In the genomic region with DNA sequence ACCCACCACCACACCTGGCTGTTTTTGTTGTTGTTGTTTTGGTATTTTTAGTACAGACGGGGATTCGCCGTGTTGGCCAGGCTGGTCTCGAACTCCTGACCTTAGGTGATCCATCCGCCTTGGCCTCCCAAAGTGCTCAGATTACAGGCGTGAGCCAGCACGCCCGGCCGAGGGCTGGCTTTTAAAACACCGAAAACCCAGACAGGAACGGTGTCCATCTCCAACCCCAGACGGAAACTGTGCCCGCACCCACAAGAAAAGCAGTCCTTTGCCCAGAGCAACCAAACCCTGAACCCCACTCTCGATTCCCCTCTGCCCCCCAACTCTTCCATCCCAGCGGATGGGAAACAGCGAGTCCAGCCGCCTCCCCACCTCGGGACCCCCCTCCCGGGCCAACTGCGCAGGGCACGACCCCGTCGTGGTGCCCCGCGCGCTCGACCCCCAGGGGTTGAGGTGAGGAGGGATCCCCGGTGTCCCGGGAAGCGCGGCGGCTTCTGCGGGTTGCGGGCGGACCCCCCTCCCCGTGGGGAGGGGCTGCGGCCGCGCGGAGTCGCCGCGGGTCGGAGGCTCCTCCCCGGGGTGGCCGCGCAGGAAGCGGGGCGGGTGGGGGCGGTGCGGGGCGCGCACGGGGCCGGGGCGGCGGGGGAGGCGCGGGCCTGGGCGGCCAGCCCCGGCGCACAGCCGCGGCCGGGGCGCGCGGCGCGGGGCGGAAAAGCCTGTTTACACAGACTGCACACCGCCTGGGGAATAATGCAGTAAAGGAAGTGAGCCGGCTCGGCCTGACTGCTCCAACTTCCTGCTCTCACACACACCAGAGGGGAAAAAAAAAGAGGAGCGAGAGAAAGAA, we compare ENCODE assay signal across 1 cellular context.
A peak's percentile ranks its signal among the peaks of the same experiment; 100 is the strongest.
TF ChIP-seq lines count a peak whose summit lies in the region.

A gene (plus strand): TSS at position 651 of the 847 bp plus-strand sequence.

TF ChIP-seq in HEK293, 187 proteins besides CTCF, POLR2A, EP300 and RAD21 (continued from another document and continues in another):
- TF ChIP-seq, protein P1, sequence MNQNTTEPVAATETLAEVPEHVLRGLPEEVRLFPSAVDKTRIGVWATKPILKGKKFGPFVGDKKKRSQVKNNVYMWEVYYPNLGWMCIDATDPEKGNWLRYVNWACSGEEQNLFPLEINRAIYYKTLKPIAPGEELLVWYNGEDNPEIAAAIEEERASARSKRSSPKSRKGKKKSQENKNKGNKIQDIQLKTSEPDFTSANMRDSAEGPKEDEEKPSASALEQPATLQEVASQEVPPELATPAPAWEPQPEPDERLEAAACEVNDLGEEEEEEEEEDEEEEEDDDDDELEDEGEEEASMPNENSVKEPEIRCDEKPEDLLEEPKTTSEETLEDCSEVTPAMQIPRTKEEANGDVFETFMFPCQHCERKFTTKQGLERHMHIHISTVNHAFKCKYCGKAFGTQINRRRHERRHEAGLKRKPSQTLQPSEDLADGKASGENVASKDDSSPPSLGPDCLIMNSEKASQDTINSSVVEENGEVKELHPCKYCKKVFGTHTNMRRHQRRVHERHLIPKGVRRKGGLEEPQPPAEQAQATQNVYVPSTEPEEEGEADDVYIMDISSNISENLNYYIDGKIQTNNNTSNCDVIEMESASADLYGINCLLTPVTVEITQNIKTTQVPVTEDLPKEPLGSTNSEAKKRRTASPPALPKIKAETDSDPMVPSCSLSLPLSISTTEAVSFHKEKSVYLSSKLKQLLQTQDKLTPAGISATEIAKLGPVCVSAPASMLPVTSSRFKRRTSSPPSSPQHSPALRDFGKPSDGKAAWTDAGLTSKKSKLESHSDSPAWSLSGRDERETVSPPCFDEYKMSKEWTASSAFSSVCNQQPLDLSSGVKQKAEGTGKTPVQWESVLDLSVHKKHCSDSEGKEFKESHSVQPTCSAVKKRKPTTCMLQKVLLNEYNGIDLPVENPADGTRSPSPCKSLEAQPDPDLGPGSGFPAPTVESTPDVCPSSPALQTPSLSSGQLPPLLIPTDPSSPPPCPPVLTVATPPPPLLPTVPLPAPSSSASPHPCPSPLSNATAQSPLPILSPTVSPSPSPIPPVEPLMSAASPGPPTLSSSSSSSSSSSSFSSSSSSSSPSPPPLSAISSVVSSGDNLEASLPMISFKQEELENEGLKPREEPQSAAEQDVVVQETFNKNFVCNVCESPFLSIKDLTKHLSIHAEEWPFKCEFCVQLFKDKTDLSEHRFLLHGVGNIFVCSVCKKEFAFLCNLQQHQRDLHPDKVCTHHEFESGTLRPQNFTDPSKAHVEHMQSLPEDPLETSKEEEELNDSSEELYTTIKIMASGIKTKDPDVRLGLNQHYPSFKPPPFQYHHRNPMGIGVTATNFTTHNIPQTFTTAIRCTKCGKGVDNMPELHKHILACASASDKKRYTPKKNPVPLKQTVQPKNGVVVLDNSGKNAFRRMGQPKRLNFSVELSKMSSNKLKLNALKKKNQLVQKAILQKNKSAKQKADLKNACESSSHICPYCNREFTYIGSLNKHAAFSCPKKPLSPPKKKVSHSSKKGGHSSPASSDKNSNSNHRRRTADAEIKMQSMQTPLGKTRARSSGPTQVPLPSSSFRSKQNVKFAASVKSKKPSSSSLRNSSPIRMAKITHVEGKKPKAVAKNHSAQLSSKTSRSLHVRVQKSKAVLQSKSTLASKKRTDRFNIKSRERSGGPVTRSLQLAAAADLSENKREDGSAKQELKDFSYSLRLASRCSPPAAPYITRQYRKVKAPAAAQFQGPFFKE (tag by site-specific recombination; IDR thresholded peaks at IDR 0.05; ENCODE audit: borderline replicate concordance) = no peak
- TF ChIP-seq ZNF202 (tag by site-specific recombination; IDR thresholded peaks at IDR 0.05; ENCODE audit: borderline replicate concordance) (no peak), ZNF521 (tag by site-specific recombination; IDR thresholded peaks at IDR 0.05) (no peak), ZNF324 (tag by site-specific recombination; IDR thresholded peaks at IDR 0.05) (0 out of 2 replicates have a peak, but pooled peaks have one; percentile 32), KLF16 (tag by site-specific recombination; IDR thresholded peaks at IDR 0.05) (no peak), ZNF433 (tag by site-specific recombination; IDR thresholded peaks at IDR 0.05; ENCODE audit: low read depth) (no peak), SP7 (tag by site-specific recombination; IDR thresholded peaks at IDR 0.05) (peak; percentile 54), ZNF776 (tag by site-specific recombination; IDR thresholded peaks at IDR 0.05; ENCODE audit: borderline replicate concordance) (no peak), PRDM1 (tag by site-specific recombination; IDR thresholded peaks at IDR 0.05) (no peak), ZNF132 (tag by site-specific recombination; IDR thresholded peaks at IDR 0.05; ENCODE audit: borderline replicate concordance) (no peak), ZNF792 (tag by site-specific recombination; IDR thresholded peaks at IDR 0.05) (peak; percentile 58; the same call in 1 of the 2 replicates), WT1 (tag by site-specific recombination; IDR thresholded peaks at IDR 0.05) (no peak), HOXC10 (CRISPR knock-in tag; IDR thresholded peaks at IDR 0.05) (no peak), ZNF548 (tag by site-specific recombination; IDR thresholded peaks at IDR 0.05) (no peak), ZNF621 (tag by site-specific recombination; IDR thresholded peaks at IDR 0.05) (no peak), GLI2 (tag by site-specific recombination; IDR thresholded peaks at IDR 0.05; ENCODE audit: borderline replicate concordance, low read depth) (no peak), ZNF768 (tag by site-specific recombination; IDR thresholded peaks at IDR 0.05) (no peak), ZEB2 (tag by site-specific recombination; IDR thresholded peaks at IDR 0.05) (peak; percentile 62), ZNF701 (tag by site-specific recombination; IDR thresholded peaks at IDR 0.05) (no peak), KLF9 (tag by site-specific recombination; IDR thresholded peaks at IDR 0.05; ENCODE audit: low read depth) (no peak), RBAK (tag by site-specific recombination; IDR thresholded peaks at IDR 0.05) (no peak), ZNF660 (tag by site-specific recombination; IDR thresholded peaks at IDR 0.05) (no peak), ZNF311 (tag by site-specific recombination; IDR thresholded peaks at IDR 0.05; ENCODE audit: borderline replicate concordance) (no peak), ZNF610 (tag by site-specific recombination; IDR thresholded peaks at IDR 0.05; ENCODE audit: borderline replicate concordance) (no peak), ZNF214 (tag by site-specific recombination; IDR thresholded peaks at IDR 0.05; ENCODE audit: borderline replicate concordance) (no peak), ZNF184 (tag by site-specific recombination; IDR thresholded peaks at IDR 0.05) (no peak), ZNF510 (tag by site-specific recombination; IDR thresholded peaks at IDR 0.05; ENCODE audit: insufficient replicate concordance) (no peak), ZNF530 (tag by site-specific recombination; IDR thresholded peaks at IDR 0.05; ENCODE audit: low read depth) (no peak), ZNF174 (tag by site-specific recombination; IDR thresholded peaks at IDR 0.05) (no peak), IKZF3 (tag by site-specific recombination; IDR thresholded peaks at IDR 0.05) (no peak), ZNF670 (tag by site-specific recombination; IDR thresholded peaks at IDR 0.05; ENCODE audit: low read depth) (no peak), BCL11A (tag by site-specific recombination; IDR thresholded peaks at IDR 0.05; ENCODE audit: low read depth) (0 out of 2 replicates have a peak, but pooled peaks have one; percentile 7)
- TF ChIP-seq, protein P2, sequence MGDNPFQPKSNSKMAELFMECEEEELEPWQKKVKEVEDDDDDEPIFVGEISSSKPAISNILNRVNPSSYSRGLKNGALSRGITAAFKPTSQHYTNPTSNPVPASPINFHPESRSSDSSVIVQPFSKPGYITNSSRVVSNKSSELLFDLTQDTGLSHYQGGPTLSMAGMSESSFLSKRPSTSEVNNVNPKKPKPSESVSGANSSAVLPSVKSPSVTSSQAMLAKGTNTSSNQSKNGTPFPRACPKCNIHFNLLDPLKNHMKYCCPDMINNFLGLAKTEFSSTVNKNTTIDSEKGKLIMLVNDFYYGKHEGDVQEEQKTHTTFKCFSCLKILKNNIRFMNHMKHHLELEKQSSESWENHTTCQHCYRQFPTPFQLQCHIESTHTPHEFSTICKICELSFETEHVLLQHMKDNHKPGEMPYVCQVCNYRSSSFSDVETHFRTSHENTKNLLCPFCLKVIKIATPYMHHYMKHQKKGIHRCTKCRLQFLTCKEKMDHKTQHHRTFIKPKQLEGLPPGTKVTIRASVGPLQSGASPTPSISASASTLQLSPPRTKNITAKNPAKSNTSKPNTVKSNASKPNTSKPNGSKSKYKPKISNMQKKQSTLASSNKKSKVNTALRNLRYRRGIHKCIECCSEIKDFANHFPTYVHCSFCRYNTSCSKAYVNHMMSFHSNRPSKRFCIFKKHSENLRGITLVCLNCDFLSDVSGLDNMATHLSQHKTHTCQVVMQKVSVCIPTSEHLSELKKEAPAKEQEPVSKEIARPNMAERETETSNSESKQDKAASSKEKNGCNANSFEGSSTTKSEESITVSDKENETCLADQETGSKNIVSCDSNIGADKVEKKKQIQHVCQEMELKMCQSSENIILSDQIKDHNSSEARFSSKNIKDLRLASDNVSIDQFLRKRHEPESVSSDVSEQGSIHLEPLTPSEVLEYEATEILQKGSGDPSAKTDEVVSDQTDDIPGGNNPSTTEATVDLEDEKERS (tag by site-specific recombination; IDR thresholded peaks at IDR 0.05) = no peak
- TF ChIP-seq, protein P3, sequence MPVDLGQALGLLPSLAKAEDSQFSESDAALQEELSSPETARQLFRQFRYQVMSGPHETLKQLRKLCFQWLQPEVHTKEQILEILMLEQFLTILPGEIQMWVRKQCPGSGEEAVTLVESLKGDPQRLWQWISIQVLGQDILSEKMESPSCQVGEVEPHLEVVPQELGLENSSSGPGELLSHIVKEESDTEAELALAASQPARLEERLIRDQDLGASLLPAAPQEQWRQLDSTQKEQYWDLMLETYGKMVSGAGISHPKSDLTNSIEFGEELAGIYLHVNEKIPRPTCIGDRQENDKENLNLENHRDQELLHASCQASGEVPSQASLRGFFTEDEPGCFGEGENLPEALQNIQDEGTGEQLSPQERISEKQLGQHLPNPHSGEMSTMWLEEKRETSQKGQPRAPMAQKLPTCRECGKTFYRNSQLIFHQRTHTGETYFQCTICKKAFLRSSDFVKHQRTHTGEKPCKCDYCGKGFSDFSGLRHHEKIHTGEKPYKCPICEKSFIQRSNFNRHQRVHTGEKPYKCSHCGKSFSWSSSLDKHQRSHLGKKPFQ (tag by site-specific recombination; IDR thresholded peaks at IDR 0.05) = peak; percentile 36; the same call in 1 of the 2 replicates
- TF ChIP-seq, protein P4, sequence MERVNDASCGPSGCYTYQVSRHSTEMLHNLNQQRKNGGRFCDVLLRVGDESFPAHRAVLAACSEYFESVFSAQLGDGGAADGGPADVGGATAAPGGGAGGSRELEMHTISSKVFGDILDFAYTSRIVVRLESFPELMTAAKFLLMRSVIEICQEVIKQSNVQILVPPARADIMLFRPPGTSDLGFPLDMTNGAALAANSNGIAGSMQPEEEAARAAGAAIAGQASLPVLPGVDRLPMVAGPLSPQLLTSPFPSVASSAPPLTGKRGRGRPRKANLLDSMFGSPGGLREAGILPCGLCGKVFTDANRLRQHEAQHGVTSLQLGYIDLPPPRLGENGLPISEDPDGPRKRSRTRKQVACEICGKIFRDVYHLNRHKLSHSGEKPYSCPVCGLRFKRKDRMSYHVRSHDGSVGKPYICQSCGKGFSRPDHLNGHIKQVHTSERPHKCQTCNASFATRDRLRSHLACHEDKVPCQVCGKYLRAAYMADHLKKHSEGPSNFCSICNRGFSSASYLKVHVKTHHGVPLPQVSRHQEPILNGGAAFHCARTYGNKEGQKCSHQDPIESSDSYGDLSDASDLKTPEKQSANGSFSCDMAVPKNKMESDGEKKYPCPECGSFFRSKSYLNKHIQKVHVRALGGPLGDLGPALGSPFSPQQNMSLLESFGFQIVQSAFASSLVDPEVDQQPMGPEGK (tag by site-specific recombination; IDR thresholded peaks at IDR 0.05) = peak; percentile 87
- TF ChIP-seq, protein P5, sequence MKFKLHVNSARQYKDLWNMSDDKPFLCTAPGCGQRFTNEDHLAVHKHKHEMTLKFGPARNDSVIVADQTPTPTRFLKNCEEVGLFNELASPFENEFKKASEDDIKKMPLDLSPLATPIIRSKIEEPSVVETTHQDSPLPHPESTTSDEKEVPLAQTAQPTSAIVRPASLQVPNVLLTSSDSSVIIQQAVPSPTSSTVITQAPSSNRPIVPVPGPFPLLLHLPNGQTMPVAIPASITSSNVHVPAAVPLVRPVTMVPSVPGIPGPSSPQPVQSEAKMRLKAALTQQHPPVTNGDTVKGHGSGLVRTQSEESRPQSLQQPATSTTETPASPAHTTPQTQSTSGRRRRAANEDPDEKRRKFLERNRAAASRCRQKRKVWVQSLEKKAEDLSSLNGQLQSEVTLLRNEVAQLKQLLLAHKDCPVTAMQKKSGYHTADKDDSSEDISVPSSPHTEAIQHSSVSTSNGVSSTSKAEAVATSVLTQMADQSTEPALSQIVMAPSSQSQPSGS (tag by site-specific recombination; IDR thresholded peaks at IDR 0.05; ENCODE audit: low read depth) = no peak
- TF ChIP-seq, protein P6, sequence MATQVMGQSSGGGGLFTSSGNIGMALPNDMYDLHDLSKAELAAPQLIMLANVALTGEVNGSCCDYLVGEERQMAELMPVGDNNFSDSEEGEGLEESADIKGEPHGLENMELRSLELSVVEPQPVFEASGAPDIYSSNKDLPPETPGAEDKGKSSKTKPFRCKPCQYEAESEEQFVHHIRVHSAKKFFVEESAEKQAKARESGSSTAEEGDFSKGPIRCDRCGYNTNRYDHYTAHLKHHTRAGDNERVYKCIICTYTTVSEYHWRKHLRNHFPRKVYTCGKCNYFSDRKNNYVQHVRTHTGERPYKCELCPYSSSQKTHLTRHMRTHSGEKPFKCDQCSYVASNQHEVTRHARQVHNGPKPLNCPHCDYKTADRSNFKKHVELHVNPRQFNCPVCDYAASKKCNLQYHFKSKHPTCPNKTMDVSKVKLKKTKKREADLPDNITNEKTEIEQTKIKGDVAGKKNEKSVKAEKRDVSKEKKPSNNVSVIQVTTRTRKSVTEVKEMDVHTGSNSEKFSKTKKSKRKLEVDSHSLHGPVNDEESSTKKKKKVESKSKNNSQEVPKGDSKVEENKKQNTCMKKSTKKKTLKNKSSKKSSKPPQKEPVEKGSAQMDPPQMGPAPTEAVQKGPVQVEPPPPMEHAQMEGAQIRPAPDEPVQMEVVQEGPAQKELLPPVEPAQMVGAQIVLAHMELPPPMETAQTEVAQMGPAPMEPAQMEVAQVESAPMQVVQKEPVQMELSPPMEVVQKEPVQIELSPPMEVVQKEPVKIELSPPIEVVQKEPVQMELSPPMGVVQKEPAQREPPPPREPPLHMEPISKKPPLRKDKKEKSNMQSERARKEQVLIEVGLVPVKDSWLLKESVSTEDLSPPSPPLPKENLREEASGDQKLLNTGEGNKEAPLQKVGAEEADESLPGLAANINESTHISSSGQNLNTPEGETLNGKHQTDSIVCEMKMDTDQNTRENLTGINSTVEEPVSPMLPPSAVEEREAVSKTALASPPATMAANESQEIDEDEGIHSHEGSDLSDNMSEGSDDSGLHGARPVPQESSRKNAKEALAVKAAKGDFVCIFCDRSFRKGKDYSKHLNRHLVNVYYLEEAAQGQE (tag by site-specific recombination; IDR thresholded peaks at IDR 0.05) = no peak
- TF ChIP-seq, protein P7, sequence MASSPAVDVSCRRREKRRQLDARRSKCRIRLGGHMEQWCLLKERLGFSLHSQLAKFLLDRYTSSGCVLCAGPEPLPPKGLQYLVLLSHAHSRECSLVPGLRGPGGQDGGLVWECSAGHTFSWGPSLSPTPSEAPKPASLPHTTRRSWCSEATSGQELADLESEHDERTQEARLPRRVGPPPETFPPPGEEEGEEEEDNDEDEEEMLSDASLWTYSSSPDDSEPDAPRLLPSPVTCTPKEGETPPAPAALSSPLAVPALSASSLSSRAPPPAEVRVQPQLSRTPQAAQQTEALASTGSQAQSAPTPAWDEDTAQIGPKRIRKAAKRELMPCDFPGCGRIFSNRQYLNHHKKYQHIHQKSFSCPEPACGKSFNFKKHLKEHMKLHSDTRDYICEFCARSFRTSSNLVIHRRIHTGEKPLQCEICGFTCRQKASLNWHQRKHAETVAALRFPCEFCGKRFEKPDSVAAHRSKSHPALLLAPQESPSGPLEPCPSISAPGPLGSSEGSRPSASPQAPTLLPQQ (tag by site-specific recombination; IDR thresholded peaks at IDR 0.05) = no peak; the same call in 1 of the 2 replicates
